Comparison of ENCODE assay signal across 8 cellular contexts in the genomic region with DNA sequence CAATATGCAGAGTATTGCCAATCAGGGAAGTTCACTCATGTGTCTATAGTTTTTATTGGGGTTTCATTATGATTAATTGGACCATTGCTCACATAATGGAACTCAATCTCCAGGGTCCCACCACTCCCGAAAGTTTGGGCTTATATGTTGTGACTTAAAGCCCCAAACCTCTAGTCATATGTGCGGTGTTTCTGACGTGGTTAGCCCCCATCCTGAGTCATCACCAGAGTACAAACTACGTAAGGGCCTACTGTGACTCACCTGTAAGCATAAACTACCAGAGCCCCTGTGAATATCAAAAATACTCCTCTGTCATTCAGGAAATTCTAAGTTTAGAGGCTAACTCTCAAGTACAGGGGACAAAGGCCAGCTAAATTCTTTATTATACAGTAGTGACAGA. TPM values are rescaled to one million over a fixed set of nuclear protein-coding genes. Genes with fewer than 3 reads are reported as not detected.
DNase-seq lines count a peak whose midpoint lies in the region; ATAC-seq lines count a peak whose summit lies in the region.

No MANE protein-coding gene starts in this region.

- H3K27ac Mint-ChIP-seq in activated naive CD8-positive, alpha-beta T cell treated with anti-CD3 and anti-CD28 coated beads, Interleukin-2, amount 50 U/mL, for 24 hours = peak overlapping the region; percentile 87

- ATAC-seq in GM19463 (IDR thresholded peaks at IDR 0.05; ENCODE audit: unreplicated experiment) = peak; percentile 63
- peak; percentile 97 for ATAC-seq in activated naive CD8-positive, alpha-beta T cell treated with anti-CD3 and anti-CD28 coated beads, Interleukin-2, amount 50 U/mL, for 24 hours

- DNase-seq in RPMI7951 (ENCODE audit: low read depth) = peak; percentile 39
- peak; percentile 45 for DNase-seq in activated naive CD8-positive, alpha-beta T cell treated with anti-CD3 and anti-CD28 coated beads, Interleukin-2, amount 50 U/mL, for 24 hours
- DNase-seq in stimulated activated CD4-positive, alpha-beta T cell treated with anti-CD3 and anti-CD28 coated beads, Interleukin-1b, Interleukin-23, amount 100 ng/mL, for 4 hours (ENCODE audit: low read depth in 2 of 2) = peak; percentile 4 to 27
- no peak for DNase-seq in anterior cingulate cortex (lab: John Stamatoyannopoulos, UW)
- no peak for DNase-seq in HuH-7.5 (ENCODE audit: low spot score)
- no peak for DNase-seq in DMS79 treated with DMSO at 0.1 percent for 48 hours (lab: John Stamatoyannopoulos, UW)
- DNase-seq in NCI-H187 treated with DMSO at 0.1 percent for 48 hours (lab: John Stamatoyannopoulos, UW) = no peak

- H3K27me3 Mint-ChIP-seq in activated naive CD8-positive, alpha-beta T cell treated with anti-CD3 and anti-CD28 coated beads, Interleukin-2, amount 50 U/mL, for 24 hours = no peaks in the 10 kb centered on the region

- H3K4me3 Mint-ChIP-seq in activated naive CD8-positive, alpha-beta T cell treated with anti-CD3 and anti-CD28 coated beads, Interleukin-2, amount 50 U/mL, for 24 hours = peak overlapping the region; percentile 26

- H3K36me3 Mint-ChIP-seq in activated naive CD8-positive, alpha-beta T cell treated with anti-CD3 and anti-CD28 coated beads, Interleukin-2, amount 50 U/mL, for 24 hours (ENCODE audit: low read depth) = peaks cover 26% of the 10 kb centered on the region

- no peaks in the 10 kb centered on the region for H3K9me3 Mint-ChIP-seq in activated naive CD8-positive, alpha-beta T cell treated with anti-CD3 and anti-CD28 coated beads, Interleukin-2, amount 50 U/mL, for 24 hours

- H3K4me1 Mint-ChIP-seq in activated naive CD8-positive, alpha-beta T cell treated with anti-CD3 and anti-CD28 coated beads, Interleukin-2, amount 50 U/mL, for 24 hours = peaks cover 61% of the 10 kb centered on the region

RNA-seq across cellular contexts. Expression of gene YIPF6, which starts 5.4 kb away (rescaled TPM):
- 30.6 and 35.8 TPM in 2 replicates for total RNA-seq in RPMI7951 (2014; rRNA removed; shearing (Covaris generic))

Comparison
In these comparisons a context has a peak if more than half of its experiments do, and no peak if none do; other contexts are left out.
1. DNase-seq: peak in RPMI7951 (single experiment), activated naive CD8-positive, alpha-beta T cell treated with anti-CD3 and anti-CD28 coated beads, Interleukin-2, amount 50 U/mL, for 24 hours (single experiment) and stimulated activated CD4-positive, alpha-beta T cell treated with anti-CD3 and anti-CD28 coated beads, Interleukin-1b, Interleukin-23, amount 100 ng/mL, for 4 hours (2 of 2); none in anterior cingulate cortex (0 of 58), HuH-7.5 (single experiment), DMS79 treated with DMSO at 0.1 percent for 48 hours (single experiment) and NCI-H187 treated with DMSO at 0.1 percent for 48 hours (single experiment).